In genomic region chr10:11587860-11588259, GRCh38 we compare ENCODE assay signal across 20 cellular contexts. TPM values are rescaled to one million over a fixed set of nuclear protein-coding genes. Genes with fewer than 3 reads are reported as not detected.
A peak's percentile ranks its signal among the peaks of the same experiment; 100 is the strongest.
DNase-seq lines count a peak whose midpoint lies in the region.
"Had no signal": no experiment of that assay in that cellular context is flagged by ENCODE, and none has a peak within 500 bp of the region (broad histone marks: within the 10 kb centered on the region; RNA-seq: fewer than 3 reads in every experiment).

No MANE protein-coding gene starts in this region.

- WGBS in iPS DF 6.9 (ENCODE audit: insufficient coverage, insufficient read length) = no CpG with 5 or more reads among the region's 1 CpG
- WGBS in GM23248 (ENCODE audit: low coverage in 1 of 2, low lambda C conversion rate in 2 of 2, missing lambda C conversion rate in 2 of 2), 2 experiments = 18 to 24% methylated on average over 1 of the region's 1 CpG

- H3K4me1 ChIP-seq in iPS DF 6.9 (ENCODE audit: control insufficient read depth, insufficient read depth, low read length) = no peaks in the 10 kb centered on the region
- H3K4me1 ChIP-seq in GM23248 (ENCODE audit: insufficient read depth) = peaks cover 8% of the 10 kb centered on the region; the same call in 1 of the 2 replicates

- no peak overlapping the region for H2AFZ ChIP-seq in GM23248

- H3K4me3 ChIP-seq in iPS DF 6.9 (ENCODE audit: low read length) (no peak overlapping the region), GM23248 (no peak overlapping the region)
- H3K4me3 ChIP-seq: upper lobe of right lung had no signal

- H3K27me3 ChIP-seq in iPS DF 6.9 (ENCODE audit: control insufficient read depth, insufficient read depth, low read length) (no peaks in the 10 kb centered on the region), GM23248 (replicated peaks; ENCODE audit: insufficient read depth) (no peaks in the 10 kb centered on the region)
- H3K27me3 ChIP-seq: neutrophil, upper lobe of right lung had no signal

- H4K20me1 ChIP-seq in GM23248 (ENCODE audit: insufficient read depth) = no peaks in the 10 kb centered on the region

- no peak for DNase-seq in activated naive CD4-positive, alpha-beta T cell treated with anti-CD3 and anti-CD28 coated beads, Interleukin-2, amount 10 ng/mL, durations not matched to agents 7 days and 5 days
- DNase-seq in NCI-H69 (lab: John Stamatoyannopoulos, UW) (peak; percentile 32), iPS DF 6.9 (ENCODE audit: low read depth, low spot score) (peak; percentile 29), NCI-H2227 treated with DMSO at 0.1 percent for 48 hours (lab: John Stamatoyannopoulos, UW) (no peak), caudate nucleus (lab: John Stamatoyannopoulos, UW) (no peak), NCI-H2227 (lab: John Stamatoyannopoulos, UW; ENCODE audit: unreplicated experiment) (no peak), GM23248 (no peak)
- DNase-seq: activated effector memory CD4-positive, alpha-beta T cell treated with anti-CD3 and anti-CD28 coated beads, Interleukin-2, amount 50 U/mL, for 16 hours; amniotic stem cell; CD4-positive, alpha-beta memory T cell; hypothalamus; left cardiac atrium; NK-92 treated with Interleukin-12 subunit alpha and Interleukin-12 subunit beta, amount 100 ng/mL, for 24 hours; retina; T-helper 17 cell; upper lobe of right lung had no signal

- H3K4me1 Mint-ChIP-seq in activated naive CD4-positive, alpha-beta T cell treated with anti-CD3 and anti-CD28 coated beads, Interleukin-2, amount 50 U/mL, for 24 hours = peaks cover 11% of the 10 kb centered on the region
- H3K4me1 Mint-ChIP-seq in activated naive CD4-positive, alpha-beta T cell treated with anti-CD3 and anti-CD28 coated beads, Interleukin-2, amount 10 ng/mL, durations not matched to agents 7 days and 5 days = peaks cover 6% of the 10 kb centered on the region

- in situ Hi-C loops in GM23248 (cut with MboI) = no loop called here

- H3K27me3 Mint-ChIP-seq in activated naive CD4-positive, alpha-beta T cell treated with anti-CD3 and anti-CD28 coated beads, Interleukin-2, amount 50 U/mL, for 24 hours = no peaks in the 10 kb centered on the region
- H3K27me3 Mint-ChIP-seq in activated naive CD4-positive, alpha-beta T cell treated with anti-CD3 and anti-CD28 coated beads, Interleukin-2, amount 10 ng/mL, durations not matched to agents 7 days and 5 days = peaks cover 3% of the 10 kb centered on the region
- H3K27me3 Mint-ChIP-seq: stimulated activated naive CD8-positive, alpha-beta T cell treated with anti-CD3 and anti-CD28 coated beads, Interleukin-15, Interleukin-2, amounts not matched to agents 100 ng/mL and 50 ng/mL, for 24 hours had no signal

- no peaks in the 10 kb centered on the region for H3F3A ChIP-seq in GM23248 (ENCODE audit: insufficient read depth)

- no peak overlapping the region for H3K27ac ChIP-seq in iPS DF 6.9 (ENCODE audit: low read length)
- no peak overlapping the region for H3K27ac ChIP-seq in caudate nucleus (ENCODE audit: low read depth, low read length)
- H3K27ac ChIP-seq in GM23248 = no peak overlapping the region
- H3K27ac ChIP-seq: neutrophil, upper lobe of right lung had no signal

- peak overlapping the region; percentile 21 for H3K27ac Mint-ChIP-seq in activated naive CD4-positive, alpha-beta T cell treated with anti-CD3 and anti-CD28 coated beads, Interleukin-2, amount 50 U/mL, for 24 hours
- no peak overlapping the region for H3K27ac Mint-ChIP-seq in activated naive CD4-positive, alpha-beta T cell treated with anti-CD3 and anti-CD28 coated beads, Interleukin-2, amount 10 ng/mL, durations not matched to agents 7 days and 5 days
- H3K27ac Mint-ChIP-seq: CD4-positive, alpha-beta memory T cell; stimulated activated naive CD8-positive, alpha-beta T cell treated with anti-CD3 and anti-CD28 coated beads, Interleukin-15, Interleukin-2, amounts not matched to agents 100 ng/mL and 50 ng/mL, for 24 hours; T-helper 17 cell had no signal

- H3K36me3 ChIP-seq in iPS DF 6.9 (ENCODE audit: control insufficient read depth, insufficient read depth, low read length) (no peaks in the 10 kb centered on the region), GM23248 (ENCODE audit: low read depth) (no peaks in the 10 kb centered on the region)
- H3K36me3 ChIP-seq: neutrophil, upper lobe of right lung had no signal

- no peak overlapping the region for H3K4me3 Mint-ChIP-seq in activated naive CD4-positive, alpha-beta T cell treated with anti-CD3 and anti-CD28 coated beads, Interleukin-2, amount 50 U/mL, for 24 hours
- H3K4me3 Mint-ChIP-seq in activated naive CD4-positive, alpha-beta T cell treated with anti-CD3 and anti-CD28 coated beads, Interleukin-2, amount 10 ng/mL, durations not matched to agents 7 days and 5 days = no peak overlapping the region
- H3K4me3 Mint-ChIP-seq: CD4-positive, alpha-beta memory T cell; central memory CD8-positive, alpha-beta T cell; stimulated activated naive CD8-positive, alpha-beta T cell treated with anti-CD3 and anti-CD28 coated beads, Interleukin-15, Interleukin-2, amounts not matched to agents 100 ng/mL and 50 ng/mL, for 24 hours; T-helper 17 cell had no signal

- CTCF ChIA-PET in activated naive CD4-positive, alpha-beta T cell treated with anti-CD3 and anti-CD28 coated beads, Interleukin-2, amount 10 ng/mL, durations not matched to agents 7 days and 5 days (lab: Charles Lee) = interaction anchor here (0.5 to 1.0 kb wide), 2 partner anchors 34 to 328 kb away, joined by 3 read pairs; no protein-coding TSS in a partner anchor

- H3K4me2 ChIP-seq in GM23248 (ENCODE audit: unreplicated experiment) = no peak overlapping the region

- H3K9me3 ChIP-seq in iPS DF 6.9 (ENCODE audit: control insufficient read depth, insufficient read depth, low read length) = no peaks in the 10 kb centered on the region
- H3K9me3 ChIP-seq in GM23248 (ENCODE audit: low read depth) = no peaks in the 10 kb centered on the region
- H3K9me3 ChIP-seq: neutrophil, upper lobe of right lung had no signal

- H3K36me3 Mint-ChIP-seq in activated naive CD4-positive, alpha-beta T cell treated with anti-CD3 and anti-CD28 coated beads, Interleukin-2, amount 50 U/mL, for 24 hours = peaks cover 4% of the 10 kb centered on the region
- peaks cover 4% of the 10 kb centered on the region for H3K36me3 Mint-ChIP-seq in activated naive CD4-positive, alpha-beta T cell treated with anti-CD3 and anti-CD28 coated beads, Interleukin-2, amount 10 ng/mL, durations not matched to agents 7 days and 5 days

- no peak overlapping the region for H3K9ac ChIP-seq in GM23248

- no peaks in the 10 kb centered on the region for H3K9me3 Mint-ChIP-seq in activated naive CD4-positive, alpha-beta T cell treated with anti-CD3 and anti-CD28 coated beads, Interleukin-2, amount 50 U/mL, for 24 hours
- H3K9me3 Mint-ChIP-seq in activated naive CD4-positive, alpha-beta T cell treated with anti-CD3 and anti-CD28 coated beads, Interleukin-2, amount 10 ng/mL, durations not matched to agents 7 days and 5 days = peaks cover 11% of the 10 kb centered on the region
- H3K9me3 Mint-ChIP-seq: central memory CD8-positive, alpha-beta T cell; stimulated activated naive CD8-positive, alpha-beta T cell treated with anti-CD3 and anti-CD28 coated beads, Interleukin-15, Interleukin-2, amounts not matched to agents 100 ng/mL and 50 ng/mL, for 24 hours had no signal

- no peaks in the 10 kb centered on the region for H3K9me2 ChIP-seq in GM23248 (ENCODE audit: insufficient read depth)

- peaks cover 36% of the 10 kb centered on the region; the same call in 1 of the 2 replicates for H3K79me2 ChIP-seq in GM23248 (ENCODE audit: insufficient read depth)

RNA-seq across cellular contexts. Expression of gene USP6NL, which starts 23.6 kb away (rescaled TPM):
- total RNA-seq in GM23248 (2014; rRNA removed; shearing (Covaris generic)) = 7.3 and 9.2 TPM in 2 replicates
- polyA plus RNA-seq in GM23248 (2016; fragmentation: Nextera tagmentation; extraction: Ambion mirVana) = 4.4 and 4.8 TPM in 2 replicates

Comparison
In these comparisons a context has a peak if more than half of its experiments do, and no peak if none do; other contexts are left out.
1. DNase-seq: peak in NCI-H69 (single experiment) and iPS DF 6.9 (single experiment); none in activated naive CD4-positive, alpha-beta T cell treated with anti-CD3 and anti-CD28 coated beads, Interleukin-2, amount 10 ng/mL, durations not matched to agents 7 days and 5 days (single experiment), NCI-H2227 treated with DMSO at 0.1 percent for 48 hours (single experiment), caudate nucleus (0 of 61), NCI-H2227 (single experiment) and GM23248 (single experiment).